15 cellular contexts compared by ENCODE assay signal in genomic region chr2:68236080-68236734, GRCh38. TPM values are rescaled to one million over a fixed set of nuclear protein-coding genes. Genes with fewer than 3 reads are reported as not detected.
DNase-seq lines count a peak whose midpoint lies in the region; ATAC-seq and TF ChIP-seq lines count a peak whose summit lies in the region.
"Had no signal": no experiment of that assay in that cellular context is flagged by ENCODE, and none has a peak within 500 bp of the region (broad histone marks: within the 10 kb centered on the region; RNA-seq: fewer than 3 reads in every experiment).

No MANE protein-coding gene starts in this region.

- H3K27ac Mint-ChIP-seq in T-cell (peak overlapping the region in 1 of 2 donors; percentile 0), immature natural killer cell (peak overlapping the region; percentile 5 to 67 (median 36))

- peaks cover 31% of the 10 kb centered on the region for H3K4me1 ChIP-seq in cardiac muscle cell (ENCODE audit: low read depth)
- H3K4me1 ChIP-seq in thoracic aorta (ENCODE audit: control insufficient read depth in 1 of 2, low read depth in 2 of 2): peaks cover 32 to 66% of the 10 kb centered on the region in 2 donors
- H3K4me1 ChIP-seq in body of pancreas: peaks cover 53% of the 10 kb centered on the region

- H3K27me3 ChIP-seq in cardiac muscle cell: no peaks in the 10 kb centered on the region
- no peaks in the 10 kb centered on the region for H3K27me3 ChIP-seq in thoracic aorta (replicated peaks; ENCODE audit: insufficient read depth)
- H3K27me3 ChIP-seq in body of pancreas: no peaks in the 10 kb centered on the region
- H3K27me3 ChIP-seq: esophagus muscularis mucosa had no signal

- POLR2A ChIA-PET in T-cell (lab: Charles Lee): no interaction called here

- H3K4me3 ChIP-seq in cardiac muscle cell (no peak overlapping the region), thoracic aorta (no peak overlapping the region), body of pancreas (no peak overlapping the region)
- H3K4me3 ChIP-seq: esophagus muscularis mucosa had no signal

- intact Hi-C loops in left cardiac atrium (cut with DNase I): loop anchor here in 1 of 2 donors (5.0 kb wide), 1 partner anchor 34 kb away; no protein-coding TSS in a partner anchor
- intact Hi-C loops in body of pancreas (cut with DNase I): no loop called here

- CTCF ChIA-PET in T-cell (lab: Charles Lee): interaction anchor here in 1 of 2 donors (0.6 to 2.7 kb wide), 5 partner anchors 8 to 85 kb away, joined by 4 to 14 read pairs (median 6); no protein-coding TSS in a partner anchor

- H3K9me3 ChIP-seq in cardiac muscle cell (ENCODE audit: low read depth) (no peaks in the 10 kb centered on the region), thoracic aorta (no peaks in the 10 kb centered on the region), body of pancreas (no peaks in the 10 kb centered on the region)
- H3K9me3 ChIP-seq: esophagus muscularis mucosa had no signal

- H3K27me3 Mint-ChIP-seq in T-cell (no peaks in the 10 kb centered on the region), immature natural killer cell (ENCODE audit: low read depth in 3 of 3) (peaks cover 0 to under 1% (median 0%) of the 10 kb centered on the region in 3 donors)

- no peak for ATAC-seq in left cardiac atrium
- peak in 3 of 4 experiments; percentile 46 to 66 (median 63) for ATAC-seq in T-cell (replicated peaks in 1 of 4)
- ATAC-seq in thoracic aorta (ENCODE audit: insufficient number of reproducible peaks, low FRiP score, low read depth): no peak
- no peak for ATAC-seq in body of pancreas

- H3K4me3 Mint-ChIP-seq in T-cell (peak overlapping the region in 1 of 3 donors; percentile 46), immature natural killer cell (peak overlapping the region in 3 of 5 donors; percentile 8 to 54 (median 17))

- peaks cover 86 to 91% (median 90%) of the 10 kb centered on the region in 3 donors for H3K4me1 Mint-ChIP-seq in T-cell
- peaks cover 85 to 99% of the 10 kb centered on the region in 2 donors for H3K4me1 Mint-ChIP-seq in immature natural killer cell

- H3K9me3 Mint-ChIP-seq in T-cell: no peaks in the 10 kb centered on the region
- H3K9me3 Mint-ChIP-seq in immature natural killer cell: no peaks in the 10 kb centered on the region

- H3K27ac ChIP-seq in cardiac muscle cell (peak overlapping the region; percentile 24), thoracic aorta (peak overlapping the region; percentile 19 to 29), body of pancreas (no peak overlapping the region)

- WGBS in body of pancreas, 2 donors: 57 to 64% methylated on average over 5 of the region's 5 CpGs

- TF ChIP-seq POLR2A in body of pancreas (IDR thresholded peaks at IDR 0.05): no peak

- H3K36me3 ChIP-seq in cardiac muscle cell: no peaks in the 10 kb centered on the region
- H3K36me3 ChIP-seq in thoracic aorta: no peaks in the 10 kb centered on the region
- no peaks in the 10 kb centered on the region for H3K36me3 ChIP-seq in body of pancreas (replicated peaks in 1 of 2; ENCODE audit: insufficient read depth in 1 of 2, low read depth in 2 of 2)
- H3K36me3 ChIP-seq: esophagus muscularis mucosa had no signal

- H3K36me3 Mint-ChIP-seq in T-cell: peaks cover 8% of the 10 kb centered on the region
- peaks cover 0 to 3% (median 0%) of the 10 kb centered on the region in 3 donors for H3K36me3 Mint-ChIP-seq in immature natural killer cell

- TF ChIP-seq CTCF in cardiac muscle cell (IDR thresholded peaks at IDR 0.05; ENCODE audit: low read depth, low read length): no peak
- no peak for TF ChIP-seq CTCF in thoracic aorta (IDR thresholded peaks at IDR 0.05)
- no peak for TF ChIP-seq CTCF in body of pancreas (IDR thresholded peaks at IDR 0.05)

- DNase-seq in cardiac muscle cell (ENCODE audit: low read depth in 1 of 2, low spot score in 1 of 2): peak in 1 of 2 donors; percentile 34
- no peak for DNase-seq in left cardiac atrium
- no peak for DNase-seq in T-cell
- no peak for DNase-seq in immature natural killer cell
- DNase-seq in thoracic aorta (ENCODE audit: low spot score): no peak
- no peak for DNase-seq in NCI-H526 (lab: John Stamatoyannopoulos, UW)
- DNase-seq in body of pancreas: no peak
- no peak for DNase-seq in dedifferentiated amniotic fluid mesenchymal stem cell (ENCODE audit: extremely low spot score)
- DNase-seq: activated gamma-delta T cell; DND-41; NCI-H1105; NCI-H526 treated with DMSO at 0.1 percent for 48 hours; Right ventricle myocardium superior; stimulated activated CD4-positive, alpha-beta T cell treated with anti-CD3 and anti-CD28 coated beads, Interleukin-2, amount 100 ng/mL, for 48 hours had no signal

RNA-seq across cellular contexts. Expression of gene PPP3R1, which starts 16.1 kb away (rescaled TPM):
- 16.3 and 17.0 TPM in 2 replicates for total RNA-seq in cardiac muscle cell
- 2.3 and 4.4 TPM in 2 replicates for polyA plus RNA-seq in cardiac muscle cell
- total RNA-seq in left cardiac atrium: 10 to 100 TPM; 37.8 to 39.3 TPM
- total RNA-seq in T-cell: 10 to 100 TPM; 53.2 to 65.0 (median 57.7) TPM
- 1 to 10 TPM; 7.1 to 7.4 (median 7.1) TPM for polyA plus RNA-seq in immature natural killer cell
- total RNA-seq in thoracic aorta: 10 to 100 TPM; 27.1 to 39.3 TPM
- 10 to 100 TPM; 11.2 to 15.6 TPM for total RNA-seq in body of pancreas

Comparison
In these comparisons a context has a peak if more than half of its experiments do, and no peak if none do; other contexts are left out.
1. H3K27ac ChIP-seq: peak in cardiac muscle cell (single experiment) and thoracic aorta (2 of 2); none in body of pancreas (0 of 4).
2. ATAC-seq: peak in T-cell (3 of 4); none in left cardiac atrium (0 of 2), thoracic aorta (single experiment) and body of pancreas (single experiment).